ENCODE assay signal across 8 cellular contexts in the genomic region with DNA sequence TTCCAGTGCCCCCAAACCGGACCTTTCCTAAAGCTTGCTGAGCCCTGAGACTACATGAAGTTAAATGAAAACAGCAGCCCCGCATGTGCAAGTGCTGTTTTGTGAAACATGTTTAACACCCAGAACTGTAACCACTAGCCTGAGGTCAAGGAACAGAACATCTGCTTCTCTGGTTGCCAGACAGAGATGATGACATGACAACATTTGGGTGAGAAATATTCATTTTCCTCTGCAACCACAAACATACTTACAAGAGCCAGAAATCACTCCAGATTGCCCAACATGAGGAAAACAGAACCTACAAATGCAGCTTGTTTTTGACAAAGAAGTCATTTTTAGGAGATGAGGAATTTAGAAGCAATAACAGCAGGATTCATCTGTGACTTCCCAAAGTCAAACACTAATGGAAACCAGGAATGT.
DNase-seq lines count a peak whose midpoint lies in the region; ATAC-seq and TF ChIP-seq lines count a peak whose summit lies in the region.

No MANE protein-coding gene starts in this region.

- H3K4me3 ChIP-seq in brain microvascular endothelial cell (ENCODE audit: low read depth, low read length): no peak overlapping the region

- DNase-seq in GM04503 (ENCODE audit: low read depth) (peak; percentile 95), brain microvascular endothelial cell (peak; percentile 83), pons (ENCODE audit: low spot score) (peak; percentile 36), T1000 (lab: John Stamatoyannopoulos, UW) (no peak), middle frontal gyrus (ENCODE audit: extremely low spot score, low spot score) (no peak)
- DNase-seq in activated effector memory CD4-positive, alpha-beta T cell treated with Interleukin-2 at 50 U/mL for 16 hours: no peak

- no peaks in the 10 kb centered on the region for H3K27me3 ChIP-seq in brain microvascular endothelial cell (replicated peaks)

- peak overlapping the region; percentile 91 for H3K27ac ChIP-seq in brain microvascular endothelial cell

- in situ Hi-C loops in brain microvascular endothelial cell (cut with HindIII; ENCODE audit: low pct_ligation_motif_present, low sequenced_read_pairs): no loop called here

- TF ChIP-seq CTCF in brain microvascular endothelial cell (IDR thresholded peaks at IDR 0.05; ENCODE audit: low read depth, low read length, missing control alignments): no peak

- ATAC-seq in GM21423 (IDR thresholded peaks at IDR 0.05; ENCODE audit: unreplicated experiment): peak; percentile 54
- peak; percentile 23 for ATAC-seq in HG03575 (IDR thresholded peaks at IDR 0.05; ENCODE audit: extremely low read depth, insufficient number of reproducible peaks, low FRiP score, unreplicated experiment)

- H3K36me3 ChIP-seq in brain microvascular endothelial cell (replicated peaks): peaks cover 12% of the 10 kb centered on the region

Comparison
In these comparisons a context has a peak if more than half of its experiments do, and no peak if none do; other contexts are left out.
1. DNase-seq: peak in GM04503 (single experiment), brain microvascular endothelial cell (single experiment) and pons (single experiment); none in T1000 (single experiment), activated effector memory CD4-positive, alpha-beta T cell treated with Interleukin-2 at 50 U/mL for 16 hours (single experiment) and middle frontal gyrus (single experiment).